27 cellular contexts compared by ENCODE assay signal in genomic region chr9:113241161-113241560, GRCh38.
"Had no signal": no experiment of that assay in that cellular context is flagged by ENCODE, and none has a peak within 500 bp of the region (broad histone marks: within the 10 kb centered on the region; RNA-seq: fewer than 3 reads in every experiment).

No MANE protein-coding gene starts in this region.

- H3K36me3 Mint-ChIP-seq: naive thymus-derived CD8-positive, alpha-beta T cell; natural killer cell treated with Interleukin-12 subunit alpha and Interleukin-12 subunit beta and Interleukin-15 and Interleukin-18, amount 100 ng/mL, for 72 hours; stimulated activated effector memory CD8-positive, alpha-beta T cell treated with anti-CD3 and anti-CD28 coated beads, Interleukin-12 subunit alpha, Interleukin-12 subunit beta, amount 100 ng/mL, for 72 hours had no signal

- H3K9me3 ChIP-seq: neutrophil, pancreas, prostate gland, right lobe of liver, sigmoid colon, stomach, thoracic aorta, thyroid gland, tibial nerve, upper lobe of right lung, uterus had no signal

- H3K27me3 Mint-ChIP-seq: naive thymus-derived CD8-positive, alpha-beta T cell; natural killer cell treated with Interleukin-12 subunit alpha and Interleukin-12 subunit beta and Interleukin-15 and Interleukin-18, amount 100 ng/mL, for 72 hours; stimulated activated naive B cell treated with anti-CD40 and anti-IgM and Interleukin-4, amounts not matched to agents 10 μg/mL and 1 μg/mL and 100 μg/mL, for 72 hours; stimulated activated naive CD8-positive, alpha-beta T cell treated with anti-CD3 and anti-CD28 coated beads, Interleukin-15, Interleukin-2, amounts not matched to agents 100 ng/mL and 50 ng/mL, for 24 hours had no signal

- DNase-seq: naive thymus-derived CD8-positive, alpha-beta T cell; nephron progenitor cell; nucleus accumbens; pancreas; retina; right cardiac atrium; right lobe of liver; sigmoid colon; small intestine; stimulated activated CD4-positive, alpha-beta T cell treated with anti-CD3 and anti-CD28 coated beads, Interleukin-15, amount 100 ng/mL, for 24 hours; stimulated activated CD4-positive, alpha-beta T cell treated with anti-CD3 and anti-CD28 coated beads, Interleukin-2, amount 100 ng/mL, for 24 hours; stimulated activated CD4-positive, alpha-beta T cell treated with anti-CD3 and anti-CD28 coated beads, Interleukin-2, amount 100 ng/mL, for 48 hours; stimulated activated CD4-positive, alpha-beta T cell treated with anti-CD3 and anti-CD28 coated beads, Interleukin-4, amount 100 ng/mL, for 24 hours; stimulated activated naive B cell treated with anti-CD40 and anti-IgM and Interleukin-4, amounts not matched to agents 10 μg/mL and 1 μg/mL and 100 μg/mL, for 72 hours; stimulated activated naive CD4-positive, alpha-beta T cell treated with Interleukin-2 at 50 U/mL for 16 hours; stomach; thyroid gland; upper lobe of right lung; uterus had no signal

- H3K9me3 Mint-ChIP-seq: naive thymus-derived CD8-positive, alpha-beta T cell; natural killer cell treated with Interleukin-12 subunit alpha and Interleukin-12 subunit beta and Interleukin-15 and Interleukin-18, amount 100 ng/mL, for 72 hours; nephron progenitor cell; neural crest cell; stimulated activated effector memory CD8-positive, alpha-beta T cell treated with anti-CD3 and anti-CD28 coated beads, Interleukin-12 subunit alpha, Interleukin-12 subunit beta, amount 100 ng/mL, for 72 hours; stimulated activated naive B cell treated with anti-CD40 and anti-IgM and Interleukin-4, amounts not matched to agents 10 μg/mL and 1 μg/mL and 100 μg/mL, for 72 hours; stimulated activated naive CD8-positive, alpha-beta T cell treated with anti-CD3 and anti-CD28 coated beads, Interleukin-15, Interleukin-2, amounts not matched to agents 100 ng/mL and 50 ng/mL, for 24 hours had no signal

- H3K4me1 ChIP-seq: pancreas, prostate gland, sigmoid colon, thyroid gland, tibial nerve, uterus had no signal

- ATAC-seq: naive thymus-derived CD8-positive, alpha-beta T cell; natural killer cell treated with Interleukin-12 subunit alpha and Interleukin-12 subunit beta and Interleukin-15 and Interleukin-18, amount 100 ng/mL, for 72 hours; pancreas; right cardiac atrium; right lobe of liver; stimulated activated effector memory CD8-positive, alpha-beta T cell treated with anti-CD3 and anti-CD28 coated beads, Interleukin-12 subunit alpha, Interleukin-12 subunit beta, amount 100 ng/mL, for 72 hours; stimulated activated naive B cell treated with anti-CD40 and anti-IgM and Interleukin-4, amounts not matched to agents 10 μg/mL and 1 μg/mL and 100 μg/mL, for 72 hours; upper lobe of right lung had no signal

- H3K27ac ChIP-seq: neutrophil, pancreas, prostate gland, right lobe of liver, sigmoid colon, stomach, thoracic aorta, thyroid gland, tibial nerve, upper lobe of right lung, uterus had no signal

- H3K4me3 Mint-ChIP-seq: natural killer cell treated with Interleukin-12 subunit alpha and Interleukin-12 subunit beta and Interleukin-15 and Interleukin-18, amount 100 ng/mL, for 72 hours; nephron progenitor cell; neural crest cell; stimulated activated effector memory CD8-positive, alpha-beta T cell treated with anti-CD3 and anti-CD28 coated beads, Interleukin-12 subunit alpha, Interleukin-12 subunit beta, amount 100 ng/mL, for 72 hours; stimulated activated naive B cell treated with anti-CD40 and anti-IgM and Interleukin-4, amounts not matched to agents 10 μg/mL and 1 μg/mL and 100 μg/mL, for 72 hours; stimulated activated naive CD8-positive, alpha-beta T cell treated with anti-CD3 and anti-CD28 coated beads, Interleukin-15, Interleukin-2, amounts not matched to agents 100 ng/mL and 50 ng/mL, for 24 hours had no signal

- H3K4me1 Mint-ChIP-seq: stimulated activated effector memory CD8-positive, alpha-beta T cell treated with anti-CD3 and anti-CD28 coated beads, Interleukin-12 subunit alpha, Interleukin-12 subunit beta, amount 100 ng/mL, for 72 hours had no signal

- H3K4me3 ChIP-seq: pancreas, prostate gland, right lobe of liver, sigmoid colon, stomach, thoracic aorta, thyroid gland, tibial nerve, upper lobe of right lung, uterus had no signal

- H3K27me3 ChIP-seq: neutrophil, pancreas, right lobe of liver, sigmoid colon, stomach, thyroid gland, tibial nerve, upper lobe of right lung, uterus had no signal

- H3K36me3 ChIP-seq: neutrophil, pancreas, prostate gland, right lobe of liver, sigmoid colon, stomach, thoracic aorta, thyroid gland, tibial nerve, upper lobe of right lung, uterus had no signal

- H3K27ac Mint-ChIP-seq: naive thymus-derived CD8-positive, alpha-beta T cell; natural killer cell treated with Interleukin-12 subunit alpha and Interleukin-12 subunit beta and Interleukin-15 and Interleukin-18, amount 100 ng/mL, for 72 hours; nephron progenitor cell; stimulated activated effector memory CD8-positive, alpha-beta T cell treated with anti-CD3 and anti-CD28 coated beads, Interleukin-12 subunit alpha, Interleukin-12 subunit beta, amount 100 ng/mL, for 72 hours; stimulated activated naive B cell treated with anti-CD40 and anti-IgM and Interleukin-4, amounts not matched to agents 10 μg/mL and 1 μg/mL and 100 μg/mL, for 72 hours; stimulated activated naive CD8-positive, alpha-beta T cell treated with anti-CD3 and anti-CD28 coated beads, Interleukin-15, Interleukin-2, amounts not matched to agents 100 ng/mL and 50 ng/mL, for 24 hours had no signal
